10 cellular contexts compared by ENCODE assay signal in the genomic region with DNA sequence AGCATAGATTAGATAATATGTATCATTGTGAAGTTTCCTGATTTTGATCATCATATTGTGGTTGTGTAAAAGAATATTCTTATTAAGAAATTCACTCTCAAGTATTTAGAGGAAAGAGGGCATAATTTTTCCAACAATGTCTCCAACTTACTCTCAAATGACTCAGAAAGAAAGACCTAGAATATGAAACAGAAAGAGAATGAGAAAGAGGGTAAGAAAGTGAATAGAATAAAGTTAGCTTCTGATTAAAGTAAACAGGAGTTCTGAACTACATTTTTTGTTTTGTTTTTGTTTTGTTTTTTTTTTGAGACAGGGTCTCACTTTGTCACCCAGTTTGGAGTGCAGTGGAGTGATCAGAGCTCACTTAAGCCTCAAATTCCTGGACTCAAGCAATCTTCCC.
"Had no signal": no experiment of that assay in that cellular context is flagged by ENCODE, and none has a peak within 500 bp of the region (broad histone marks: within the 10 kb centered on the region; RNA-seq: fewer than 3 reads in every experiment).

No MANE protein-coding gene starts in this region.

- H3K4me1 ChIP-seq: colonic mucosa, esophagus squamous epithelium had no signal

- DNase-seq: activated CD8-positive, alpha-beta memory T cell treated with anti-CD3 and anti-CD28 coated beads, Interleukin-2, amount 50 U/mL, for 48 hours; activated CD8-positive, alpha-beta T cell treated with anti-CD3 and anti-CD28 coated beads, Interleukin-2, amount 10 ng/mL, durations not matched to agents 7 days and 5 days; activated naive CD4-positive, alpha-beta T cell treated with Interleukin-2 at 50 U/mL for 16 hours; colonic mucosa; esophagus squamous epithelium; foreskin fibroblast; glutamatergic neuron; left colon; naive thymus-derived CD4-positive, alpha-beta T cell; small intestine had no signal

- H3K4me3 ChIP-seq: colonic mucosa, esophagus squamous epithelium had no signal

- H3K27ac ChIP-seq: colonic mucosa, esophagus squamous epithelium had no signal

- FAIRE-seq: small intestine had no signal

- H3K36me3 ChIP-seq: colonic mucosa, esophagus squamous epithelium had no signal

- ATAC-seq: activated CD8-positive, alpha-beta T cell treated with anti-CD3 and anti-CD28 coated beads, Interleukin-2, amount 10 ng/mL, durations not matched to agents 7 days and 5 days; left colon; naive thymus-derived CD4-positive, alpha-beta T cell had no signal

- H3K9me3 ChIP-seq: colonic mucosa, esophagus squamous epithelium had no signal

- H3K27me3 ChIP-seq: colonic mucosa, esophagus squamous epithelium had no signal
